16 cellular contexts compared by ENCODE assay signal in genomic region chr6:99606670-99607415, GRCh38. TPM values are rescaled to one million over a fixed set of nuclear protein-coding genes. Genes with fewer than 3 reads are reported as not detected.
DNase-seq lines count a peak whose midpoint lies in the region; ATAC-seq and TF ChIP-seq lines count a peak whose summit lies in the region.
"Had no signal": no experiment of that assay in that cellular context is flagged by ENCODE, and none has a peak within 500 bp of the region (broad histone marks: within the 10 kb centered on the region; RNA-seq: fewer than 3 reads in every experiment).

PRDM13 (plus strand) TSS chr6:99606833; CDS start chr6:99607035, 202 bp downstream.

- H3K4me1 Mint-ChIP-seq in CD8-positive, alpha-beta memory T cell, result peaks cover 40 to 60% (median 54%) of the 10 kb centered on the region in 3 donors
- H3K4me1 Mint-ChIP-seq in activated naive CD8-positive, alpha-beta T cell treated with anti-CD3 and anti-CD28 coated beads, Interleukin-2, amount 50 U/mL, for 24 hours, result peaks cover 58% of the 10 kb centered on the region
- H3K4me1 Mint-ChIP-seq in memory B cell, result peaks cover 8% of the 10 kb centered on the region

- no peaks in the 10 kb centered on the region for H4K20me1 ChIP-seq in SK-N-SH (ENCODE audit: insufficient read depth)

- no peak within 1 kb of the TSS for H3K4me3 ChIP-seq in SK-N-SH (ENCODE audit: low read depth in 2 of 2, low read length in 1 of 2)
- H3K4me3 ChIP-seq in CD8-positive, alpha-beta memory T cell (ENCODE audit: low read length), result no peak within 1 kb of the TSS

- H3K27ac Mint-ChIP-seq in CD8-positive, alpha-beta memory T cell, result peak within 1 kb of the TSS in 3 of 8 donors; percentile 37 to 78 (median 68)
- H3K27ac Mint-ChIP-seq in activated naive CD8-positive, alpha-beta T cell treated with anti-CD3 and anti-CD28 coated beads, Interleukin-2, amount 50 U/mL, for 24 hours, result no peak within 1 kb of the TSS
- peak within 1 kb of the TSS; percentile 52 for H3K27ac Mint-ChIP-seq in memory B cell

- ATAC-seq in SK-N-SH treated with all-trans-retinoic acid at 6 μM for 48 hours (no peak), memory B cell (ENCODE audit: low read depth) (no peak), HG02938 (IDR thresholded peaks at IDR 0.05; ENCODE audit: unreplicated experiment) (no peak)
- no peak for ATAC-seq in activated naive CD8-positive, alpha-beta T cell treated with anti-CD3 and anti-CD28 coated beads, Interleukin-2, amount 50 U/mL, for 24 hours
- ATAC-seq: Right ventricle myocardium inferior had no signal

- no peaks in the 10 kb centered on the region for H3K9me2 ChIP-seq in SK-N-SH

- no peaks in the 10 kb centered on the region for H3F3A ChIP-seq in SK-N-SH (replicated peaks; ENCODE audit: insufficient read depth)

- no peaks in the 10 kb centered on the region for H3K9me3 ChIP-seq in SK-N-SH
- no peaks in the 10 kb centered on the region for H3K9me3 ChIP-seq in CD8-positive, alpha-beta memory T cell (ENCODE audit: low read length)
- H3K9me3 ChIP-seq: spleen had no signal

- peaks cover 91% of the 10 kb centered on the region for H3K27me3 ChIP-seq in SK-N-SH (ENCODE audit: insufficient read depth)
- peaks cover 74% of the 10 kb centered on the region for H3K27me3 ChIP-seq in CD8-positive, alpha-beta memory T cell (ENCODE audit: insufficient read depth, low read length, poor library complexity, severe bottlenecking)

- CTCF ChIA-PET in SK-N-SH (lab: Yijun Ruan, JAX), result interaction anchor here (0.8 kb wide), 1 partner anchor 25 kb away, joined by 3 read pairs; no protein-coding TSS in a partner anchor
- CTCF ChIA-PET in CD8-positive, alpha-beta memory T cell (lab: Charles Lee), result no interaction called here

- H3K4me3 Mint-ChIP-seq in CD8-positive, alpha-beta memory T cell, result peak within 1 kb of the TSS in 6 of 7 donors; percentile 10 to 49 (median 41)
- H3K4me3 Mint-ChIP-seq in activated naive CD8-positive, alpha-beta T cell treated with anti-CD3 and anti-CD28 coated beads, Interleukin-2, amount 50 U/mL, for 24 hours, result no peak within 1 kb of the TSS
- H3K4me3 Mint-ChIP-seq in memory B cell, result no peak within 1 kb of the TSS

- intact Hi-C loops in head of caudate nucleus (cut with DNase I), result no loop called here

- H3K9ac ChIP-seq in SK-N-SH, result no peak within 1 kb of the TSS

- WGBS in SK-N-SH (ENCODE audit: low lambda C conversion rate), result 0% methylated on average over 13 of the region's 54 CpGs

- no peaks in the 10 kb centered on the region for H3K36me3 ChIP-seq in SK-N-SH (replicated peaks in 1 of 2; ENCODE audit: control insufficient read depth in 1 of 2, insufficient read depth in 2 of 2, low read length in 1 of 2)
- H3K36me3 ChIP-seq in CD8-positive, alpha-beta memory T cell (ENCODE audit: insufficient read depth, low read length), result no peaks in the 10 kb centered on the region
- H3K36me3 ChIP-seq: spleen had no signal

- POLR2A ChIA-PET in SK-N-SH (lab: Yijun Ruan, JAX), result no interaction called here
- POLR2A ChIA-PET in CD8-positive, alpha-beta memory T cell (lab: Charles Lee), result no interaction called here

- TF ChIP-seq CTCF in SK-N-SH (IDR thresholded peaks at IDR 0.05), result no peak

- peaks cover 5 to 8% of the 10 kb centered on the region in 2 experiments; a peak in 3 of 4 replicates for H3K4me1 ChIP-seq in SK-N-SH (ENCODE audit: control insufficient read depth in 1 of 2, insufficient read depth in 2 of 2, low read depth in 1 of 2, low read length in 1 of 2)
- H3K4me1 ChIP-seq in CD8-positive, alpha-beta memory T cell (ENCODE audit: insufficient read depth, low read length), result peaks cover 27% of the 10 kb centered on the region

- no peak within 1 kb of the TSS for H2AFZ ChIP-seq in SK-N-SH (ENCODE audit: low read depth)

- H3K27ac ChIP-seq in SK-N-SH (ENCODE audit: low read depth in 2 of 2, low read length in 1 of 2), result no peak within 1 kb of the TSS
- no peak within 1 kb of the TSS for H3K27ac ChIP-seq in CD8-positive, alpha-beta memory T cell (ENCODE audit: low read depth, low read length)
- H3K27ac ChIP-seq: spleen had no signal

- TF ChIP-seq RAD21 in SK-N-SH (IDR thresholded peaks at IDR 0.05; ENCODE audit: low read length), result no peak

- H3K36me3 Mint-ChIP-seq in CD8-positive, alpha-beta memory T cell, result no peaks in the 10 kb centered on the region
- H3K36me3 Mint-ChIP-seq in activated naive CD8-positive, alpha-beta T cell treated with anti-CD3 and anti-CD28 coated beads, Interleukin-2, amount 50 U/mL, for 24 hours (ENCODE audit: low read depth), result no peaks in the 10 kb centered on the region
- H3K36me3 Mint-ChIP-seq in memory B cell, result peaks cover 2% of the 10 kb centered on the region

- no peak for TF ChIP-seq EP300 in SK-N-SH (IDR thresholded peaks at IDR 0.05; ENCODE audit: borderline replicate concordance in 1 of 2, low read depth in 1 of 2, low read length in 1 of 2)

- H3K27me3 Mint-ChIP-seq in CD8-positive, alpha-beta memory T cell, result peaks cover 83 to 94% of the 10 kb centered on the region in 2 donors
- peaks cover 90% of the 10 kb centered on the region for H3K27me3 Mint-ChIP-seq in activated naive CD8-positive, alpha-beta T cell treated with anti-CD3 and anti-CD28 coated beads, Interleukin-2, amount 50 U/mL, for 24 hours
- H3K27me3 Mint-ChIP-seq in memory B cell, result peaks cover 26% of the 10 kb centered on the region

- H3K9me3 Mint-ChIP-seq in CD8-positive, alpha-beta memory T cell, result peaks cover 0 to 15% (median 5%) of the 10 kb centered on the region in 5 donors
- H3K9me3 Mint-ChIP-seq in activated naive CD8-positive, alpha-beta T cell treated with anti-CD3 and anti-CD28 coated beads, Interleukin-2, amount 50 U/mL, for 24 hours, result peaks cover 8% of the 10 kb centered on the region
- H3K9me3 Mint-ChIP-seq in memory B cell, result no peaks in the 10 kb centered on the region

- no peaks in the 10 kb centered on the region for H3K79me2 ChIP-seq in SK-N-SH (ENCODE audit: insufficient read depth)

- DNase-seq in SK-N-SH (no peak), memory B cell (ENCODE audit: low spot score in 2 of 2) (no peak), AG20443 (ENCODE audit: low spot score) (no peak), head of caudate nucleus (no peak)
- DNase-seq in CD8-positive, alpha-beta memory T cell, result no peak
- DNase-seq in activated naive CD8-positive, alpha-beta T cell treated with anti-CD3 and anti-CD28 coated beads, Interleukin-2, amount 50 U/mL, for 24 hours, result peak; percentile 5
- DNase-seq: activated naive CD4-positive, alpha-beta T cell treated with anti-CD3 and anti-CD28 coated beads, Interleukin-2, amount 50 U/mL, for 16 hours; caudate nucleus; DMS153; NCI-H1417; spleen had no signal

- no peak within 1 kb of the TSS for H3K4me2 ChIP-seq in SK-N-SH

TF ChIP-seq in SK-N-SH, 30 proteins besides CTCF, POLR2A, EP300 and RAD21:
- TF ChIP-seq EZH2phosphoT487 (IDR thresholded peaks at IDR 0.05; ENCODE audit: borderline replicate concordance, low read depth) (0 out of 2 replicates have a peak, but pooled peaks have one; percentile 31), MAX (IDR thresholded peaks at IDR 0.05; ENCODE audit: low read depth) (no peak)

TF ChIP-seq in SK-N-SH treated with all-trans-retinoic acid at 6 μM for 48 hours, 23 proteins besides CTCF, POLR2A, EP300 and RAD21 (continues in another document):
- TF ChIP-seq ZNF70 (CRISPR knock-in tag; IDR thresholded peaks at IDR 0.05) (no peak), GLIS3 (CRISPR knock-in tag; IDR thresholded peaks at IDR 0.05) (no peak), ZNF8 (CRISPR knock-in tag; IDR thresholded peaks at IDR 0.05) (no peak), ISL1 (CRISPR knock-in tag; IDR thresholded peaks at IDR 0.05) (no peak), CSDC2 (CRISPR knock-in tag; IDR thresholded peaks at IDR 0.05) (no peak), TOX (CRISPR knock-in tag; IDR thresholded peaks at IDR 0.05; ENCODE audit: borderline replicate concordance) (no peak), ESRRG (CRISPR knock-in tag; IDR thresholded peaks at IDR 0.05) (no peak), ZFP30 (CRISPR knock-in tag; IDR thresholded peaks at IDR 0.05) (no peak), PATZ1 (CRISPR knock-in tag; IDR thresholded peaks at IDR 0.05; ENCODE audit: borderline replicate concordance) (no peak), CSRNP3 (CRISPR knock-in tag; IDR thresholded peaks at IDR 0.05) (no peak), PPARA (CRISPR knock-in tag; IDR thresholded peaks at IDR 0.05; ENCODE audit: borderline replicate concordance) (no peak), TCF4 (CRISPR knock-in tag; IDR thresholded peaks at IDR 0.05; ENCODE audit: borderline replicate concordance) (no peak), RARB (CRISPR knock-in tag; IDR thresholded peaks at IDR 0.05) (no peak), SNAI2 (CRISPR knock-in tag; IDR thresholded peaks at IDR 0.05) (no peak)

RNA-seq across cellular contexts. Expression of gene PRDM13, which starts in this region (rescaled TPM):
- 0.02 TPM in 1 of 2 replicates, not detected in the other for polyA plus RNA-seq in SK-N-SH (2012; rRNA removed)
- not detected in 2 replicates for polyA plus RNA-seq in SK-N-SH (2012; cell fraction: cytosol; rRNA removed)
- 0.01 TPM in 1 of 2 replicates, not detected in the other for polyA plus RNA-seq in SK-N-SH (2012; cell fraction: nucleus; rRNA removed)
- total RNA-seq in CD8-positive, alpha-beta memory T cell, result under 1 TPM in 1 of 2 experiments, not detected in 1; 0.07 TPM
- polyA plus RNA-seq in CD8-positive, alpha-beta memory T cell, result 0.14 TPM
- total RNA-seq: posterior vena cava, Right ventricle myocardium inferior, spleen had no signal
- polyA plus RNA-seq: keratinocyte had no signal

Comparison
In these comparisons a context has a peak if more than half of its experiments do, and no peak if none do; other contexts are left out.
1. H3K4me3 Mint-ChIP-seq: peak in CD8-positive, alpha-beta memory T cell (6 of 7); none in activated naive CD8-positive, alpha-beta T cell treated with anti-CD3 and anti-CD28 coated beads, Interleukin-2, amount 50 U/mL, for 24 hours (single experiment) and memory B cell (single experiment).